ENCODE assay signal across 12 cellular contexts in genomic region chr19:7783991-7784421, GRCh38. TPM values are rescaled to one million over a fixed set of nuclear protein-coding genes. Genes with fewer than 3 reads are reported as not detected.
DNase-seq lines count a peak whose midpoint lies in the region; ATAC-seq and TF ChIP-seq lines count a peak whose summit lies in the region.
"Had no signal": no experiment of that assay in that cellular context is flagged by ENCODE, and none has a peak within 500 bp of the region (broad histone marks: within the 10 kb centered on the region; RNA-seq: fewer than 3 reads in every experiment).

No MANE protein-coding gene starts in this region.

- no peak for TF ChIP-seq CTCF in NB4 (IDR thresholded peaks at IDR 0.05; ENCODE audit: low read depth, low read length)

- ATAC-seq in activated CD4-positive, CD25-positive, alpha-beta regulatory T cell treated with anti-CD3 and anti-CD28 coated beads, Interleukin-2, amount 50 U/mL, for 24 hours: no peak
- ATAC-seq: activated T-cell treated with anti-CD3 and anti-CD28 coated beads, Interleukin-2, amount 50 U/mL, for 72 hours had no signal

- in situ Hi-C loops in ACHN (cut with HindIII; ENCODE audit: low pct_ligation_motif_present, low pct_unique_long_range_greater_than_20kb, low sequenced_read_pairs): no loop called here
- in situ Hi-C loops in HAP-1 (cut with MboI; ENCODE audit: low sequenced_read_pairs): no loop called here

- peaks cover 2% of the 10 kb centered on the region; the same call in 1 of the 2 replicates for H3K9me3 ChIP-seq in HAP-1
- H3K9me3 ChIP-seq: sigmoid colon had no signal

- DNase-seq in ELR (ENCODE audit: low read depth) (peak; percentile 71), NB4 (ENCODE audit: low read depth) (peak; percentile 69), cerebellum (ENCODE audit: low spot score) (peak; percentile 49), mesenteric fat pad (ENCODE audit: low spot score) (peak; percentile 62), ACHN (no peak), NCI-H748 (lab: John Stamatoyannopoulos, UW; ENCODE audit: unreplicated experiment) (no peak), HAP-1 (ENCODE audit: low spot score in 2 of 2) (no peak)
- DNase-seq: activated T-cell treated with anti-CD3 and anti-CD28 coated beads, Interleukin-2, amount 50 U/mL, for 72 hours; NCI-H146; sigmoid colon; T-helper 2 cell had no signal

- H3K4me3 ChIP-seq in NB4 (ENCODE audit: low read depth, low read length): no peak overlapping the region
- no peak overlapping the region for H3K4me3 ChIP-seq in HAP-1
- H3K4me3 ChIP-seq: sigmoid colon had no signal

- peaks cover 43% of the 10 kb centered on the region for H3K27me3 ChIP-seq in HAP-1 (ENCODE audit: low read depth)

- H3K4me1 ChIP-seq in HAP-1: no peaks in the 10 kb centered on the region

- no peaks in the 10 kb centered on the region for H3K36me3 ChIP-seq in HAP-1 (replicated peaks)
- H3K36me3 ChIP-seq: sigmoid colon had no signal

- TF ChIP-seq POLR2A in NB4 (IDR thresholded peaks at IDR 0.05; ENCODE audit: extremely low read depth, insufficient read length): no peak

RNA-seq across cellular contexts. Expression of gene CLEC4M, which starts 21.0 kb away (rescaled TPM):
- not detected for total RNA-seq in cerebellum
- total RNA-seq in mesenteric fat pad: not detected
- total RNA-seq: activated T-cell treated with anti-CD3 and anti-CD28 coated beads, Interleukin-2, amount 50 U/mL, for 72 hours had no signal

RNA-seq across cellular contexts. Expression of gene CD209, which starts 36.7 kb away (rescaled TPM):
- 0.73 TPM for total RNA-seq in cerebellum
- 63.5 TPM for total RNA-seq in mesenteric fat pad
- total RNA-seq: activated T-cell treated with anti-CD3 and anti-CD28 coated beads, Interleukin-2, amount 50 U/mL, for 72 hours had no signal

RNA-seq across cellular contexts. Expression of gene EVI5L, which starts 46.0 kb away (rescaled TPM):
- total RNA-seq in cerebellum: 24.7 TPM
- 15.4 TPM for total RNA-seq in mesenteric fat pad

RNA-seq across cellular contexts. Expression of gene CLEC4G, which starts 52.1 kb away (rescaled TPM):
- 0.73 TPM for total RNA-seq in cerebellum
- total RNA-seq in mesenteric fat pad: 10.1 TPM
- total RNA-seq: activated T-cell treated with anti-CD3 and anti-CD28 coated beads, Interleukin-2, amount 50 U/mL, for 72 hours had no signal

Comparison
In these comparisons a context has a peak if more than half of its experiments do, and no peak if none do; other contexts are left out.
1. DNase-seq: peak in ELR (single experiment), NB4 (single experiment), cerebellum (single experiment) and mesenteric fat pad (single experiment); none in ACHN (single experiment), NCI-H748 (single experiment) and HAP-1 (0 of 2).
2. RNA of gene CD209, which starts 36.7 kb away (total RNA-seq): 63.5 TPM in mesenteric fat pad (single experiment); 0.73 TPM in cerebellum (single experiment); every median in the first group is over 10 times any median in the second.